28 cellular contexts compared by ENCODE assay signal in genomic region chr12:47698055-47698454, GRCh38. TPM values are rescaled to one million over a fixed set of nuclear protein-coding genes. Genes with fewer than 3 reads are reported as not detected.
DNase-seq lines count a peak whose midpoint lies in the region; ATAC-seq and TF ChIP-seq lines count a peak whose summit lies in the region.
"Had no signal": no experiment of that assay in that cellular context is flagged by ENCODE, and none has a peak within 500 bp of the region (broad histone marks: within the 10 kb centered on the region; RNA-seq: fewer than 3 reads in every experiment).

No MANE protein-coding gene starts in this region.

- 0 out of 2 replicates have a peak overlapping the region, but pooled peaks have one; percentile 14 for H3K4me2 ChIP-seq in OCI-LY7 (ENCODE audit: low read length)

- intact Hi-C loops in OCI-LY7 (cut with micrococcal nuclease; ENCODE audit: unreplicated experiment): no loop called here
- intact Hi-C loops in activated CD4-positive, alpha-beta memory T cell treated with anti-CD3 and anti-CD28 coated beads for 36 hours (cut with micrococcal nuclease): no loop called here

- no peaks in the 10 kb centered on the region for H3K9me3 ChIP-seq in OCI-LY7 (ENCODE audit: low read length)
- H3K9me3 ChIP-seq: ascending aorta, BE2C, Caco-2, heart left ventricle, right lobe of liver, upper lobe of left lung had no signal

- no TSS peak for BruUV-seq in OCI-LY7 (replicated peaks; lab: Mats Ljungman, UMichigan)

- H3K4me1 Mint-ChIP-seq in activated CD4-positive, alpha-beta memory T cell treated with anti-CD3 and anti-CD28 coated beads for 36 hours (ENCODE audit: low read depth): peaks cover 6% of the 10 kb centered on the region
- H3K4me1 Mint-ChIP-seq in T-cell (peaks cover 5 to 23% (median 19%) of the 10 kb centered on the region in 3 donors), endothelial cell (ENCODE audit: unreplicated experiment) (no peaks in the 10 kb centered on the region)
- H3K4me1 Mint-ChIP-seq: mesothelial cell of epicardium had no signal

- DNase-seq in CD1c-positive myeloid dendritic cell (ENCODE audit: extremely low spot score): peak; percentile 72
- peak; percentile 10 for DNase-seq in KG1 (lab: John Stamatoyannopoulos, UW)
- no peak for DNase-seq in OCI-LY7 (ENCODE audit: low spot score)
- DNase-seq in germinal center (ENCODE audit: low spot score): peak; percentile 43
- DNase-seq in activated CD4-positive, alpha-beta memory T cell treated with anti-CD3 and anti-CD28 coated beads for 36 hours: no peak
- DNase-seq in T-cell: no peak
- DNase-seq in endothelial cell (ENCODE audit: low spot score): no peak
- DNase-seq: activated CD4-positive, alpha-beta T cell treated with anti-CD3 and anti-CD28 coated beads for 4 hours; activated CD8-positive, alpha-beta memory T cell treated with anti-CD3 and anti-CD28 coated beads, Interleukin-2, amount 10 ng/mL, durations not matched to agents 7 days and 5 days; BE2C; Caco-2; DND-41; dorsolateral prefrontal cortex; heart left ventricle; NCI-H2081 treated with DMSO at 0.1 percent for 48 hours; NCI-H446; nephron progenitor cell; posterior cingulate gyrus; right lobe of liver; upper lobe of left lung had no signal

- TF ChIP-seq CTCF in OCI-LY7 (conservative IDR thresholded peaks at IDR 0.05; ENCODE audit: low read length) (no peak), endothelial cell (IDR thresholded peaks at IDR 0.05; ENCODE audit: unreplicated experiment) (no peak)

- no peak overlapping the region for H3K27ac ChIP-seq in OCI-LY7 (ENCODE audit: low read depth, low read length, poor library complexity, severe bottlenecking)
- H3K27ac ChIP-seq: ascending aorta, dorsolateral prefrontal cortex, heart left ventricle, right lobe of liver, upper lobe of left lung had no signal

- no peak for ATAC-seq in HG03095 (IDR thresholded peaks at IDR 0.05; ENCODE audit: unreplicated experiment)
- no peak for ATAC-seq in T-cell (replicated peaks in 1 of 4)
- ATAC-seq: activated CD8-positive, alpha-beta memory T cell treated with anti-CD3 and anti-CD28 coated beads, Interleukin-2, amount 10 ng/mL, durations not matched to agents 7 days and 5 days; heart left ventricle; right lobe of liver had no signal

- no peak overlapping the region for H3K4me3 Mint-ChIP-seq in activated CD4-positive, alpha-beta memory T cell treated with anti-CD3 and anti-CD28 coated beads for 36 hours
- H3K4me3 Mint-ChIP-seq in T-cell: no peak overlapping the region
- no peak overlapping the region for H3K4me3 Mint-ChIP-seq in endothelial cell (ENCODE audit: unreplicated experiment)
- H3K4me3 Mint-ChIP-seq: activated CD8-positive, alpha-beta memory T cell treated with anti-CD3 and anti-CD28 coated beads, Interleukin-2, amount 10 ng/mL, durations not matched to agents 7 days and 5 days; activated naive CD4-positive, alpha-beta T cell treated with anti-CD3 and anti-CD28 coated beads, Interleukin-2, amount 50 U/mL, for 24 hours; activated T-helper 1 cell treated with anti-CD3 and anti-CD28 coated beads, Interleukin-12 subunit alpha, Interleukin-12 subunit beta, Interleukin-2, Interleukin-4 antibody, amounts not matched to agents 30 ng/mL and 10 ng/mL and 1 ng/mL, durations not matched to agents 14 hours and 24 hours and 36 hours; central memory CD8-positive, alpha-beta T cell; mesothelial cell of epicardium; nephron progenitor cell had no signal

- POLR2A ChIA-PET in OCI-LY7 (lab: Charles Lee): interaction anchor here (0.7 to 0.8 kb wide), 4 partner anchors 11 to 1178 kb away, joined by 3 to 4 read pairs (median 3); no protein-coding TSS in a partner anchor
- POLR2A ChIA-PET in activated CD4-positive, alpha-beta memory T cell treated with anti-CD3 and anti-CD28 coated beads for 36 hours (lab: Charles Lee): no interaction called here
- POLR2A ChIA-PET in T-cell (lab: Charles Lee): no interaction called here

- no peaks in the 10 kb centered on the region for H3K27me3 Mint-ChIP-seq in activated CD4-positive, alpha-beta memory T cell treated with anti-CD3 and anti-CD28 coated beads for 36 hours
- H3K27me3 Mint-ChIP-seq in T-cell (no peaks in the 10 kb centered on the region), endothelial cell (ENCODE audit: unreplicated experiment) (no peaks in the 10 kb centered on the region)
- H3K27me3 Mint-ChIP-seq: activated CD8-positive, alpha-beta memory T cell treated with anti-CD3 and anti-CD28 coated beads, Interleukin-2, amount 10 ng/mL, durations not matched to agents 7 days and 5 days; activated naive CD4-positive, alpha-beta T cell treated with anti-CD3 and anti-CD28 coated beads, Interleukin-2, amount 50 U/mL, for 24 hours; central memory CD8-positive, alpha-beta T cell had no signal

- peaks cover 21% of the 10 kb centered on the region for H3K79me2 ChIP-seq in OCI-LY7 (ENCODE audit: insufficient read depth, low read depth, low read length)

- H3K4me1 ChIP-seq in OCI-LY7 (ENCODE audit: insufficient read depth, low read length, poor library complexity, severe bottlenecking): peaks cover 8% of the 10 kb centered on the region
- H3K4me1 ChIP-seq: ascending aorta, BE2C, Caco-2, right lobe of liver, upper lobe of left lung had no signal

- CTCF ChIA-PET in OCI-LY7 (lab: Charles Lee; ENCODE audit: unreplicated experiment) (no interaction called here), T-cell (lab: Charles Lee) (no interaction called here)
- CTCF ChIA-PET in activated CD4-positive, alpha-beta memory T cell treated with anti-CD3 and anti-CD28 coated beads for 36 hours (lab: Charles Lee): interaction anchor here (0.8 to 1.7 kb wide), 3 partner anchors 11 to 69 kb away, joined by 3 to 4 read pairs (median 3); no protein-coding TSS in a partner anchor

- H3K27ac Mint-ChIP-seq in activated CD4-positive, alpha-beta memory T cell treated with anti-CD3 and anti-CD28 coated beads for 36 hours: no peak overlapping the region
- H3K27ac Mint-ChIP-seq in T-cell (no peak overlapping the region), endothelial cell (ENCODE audit: unreplicated experiment) (no peak overlapping the region)
- H3K27ac Mint-ChIP-seq: activated CD8-positive, alpha-beta memory T cell treated with anti-CD3 and anti-CD28 coated beads, Interleukin-2, amount 10 ng/mL, durations not matched to agents 7 days and 5 days; activated naive CD4-positive, alpha-beta T cell treated with anti-CD3 and anti-CD28 coated beads, Interleukin-2, amount 50 U/mL, for 24 hours; activated T-helper 1 cell treated with anti-CD3 and anti-CD28 coated beads, Interleukin-12 subunit alpha, Interleukin-12 subunit beta, Interleukin-2, Interleukin-4 antibody, amounts not matched to agents 30 ng/mL and 10 ng/mL and 1 ng/mL, durations not matched to agents 14 hours and 24 hours and 36 hours; mesothelial cell of epicardium; nephron progenitor cell had no signal

- H2AFZ ChIP-seq in OCI-LY7 (ENCODE audit: low read length): no peak overlapping the region

- H3K9me2 ChIP-seq in OCI-LY7 (ENCODE audit: insufficient read depth, low read length): no peaks in the 10 kb centered on the region

- no peak overlapping the region for H3K4me3 ChIP-seq in OCI-LY7 (ENCODE audit: low read depth, low read length, poor library complexity, severe bottlenecking)
- H3K4me3 ChIP-seq: ascending aorta, dorsolateral prefrontal cortex, heart left ventricle, right lobe of liver, upper lobe of left lung had no signal

- peaks cover 40% of the 10 kb centered on the region for H3K36me3 Mint-ChIP-seq in activated CD4-positive, alpha-beta memory T cell treated with anti-CD3 and anti-CD28 coated beads for 36 hours
- H3K36me3 Mint-ChIP-seq in T-cell (peaks cover 60% of the 10 kb centered on the region), endothelial cell (ENCODE audit: low read depth, unreplicated experiment) (peaks cover 6% of the 10 kb centered on the region)

- no peaks in the 10 kb centered on the region for H3K9me3 Mint-ChIP-seq in activated CD4-positive, alpha-beta memory T cell treated with anti-CD3 and anti-CD28 coated beads for 36 hours
- H3K9me3 Mint-ChIP-seq in T-cell: no peaks in the 10 kb centered on the region
- no peaks in the 10 kb centered on the region for H3K9me3 Mint-ChIP-seq in endothelial cell (ENCODE audit: unreplicated experiment)
- H3K9me3 Mint-ChIP-seq: activated naive CD4-positive, alpha-beta T cell treated with anti-CD3 and anti-CD28 coated beads, Interleukin-2, amount 50 U/mL, for 24 hours; activated T-helper 1 cell treated with anti-CD3 and anti-CD28 coated beads, Interleukin-12 subunit alpha, Interleukin-12 subunit beta, Interleukin-2, Interleukin-4 antibody, amounts not matched to agents 30 ng/mL and 10 ng/mL and 1 ng/mL, durations not matched to agents 14 hours and 24 hours and 36 hours; central memory CD8-positive, alpha-beta T cell; mesothelial cell of epicardium had no signal

- peaks cover 86% of the 10 kb centered on the region for H3K36me3 ChIP-seq in OCI-LY7 (ENCODE audit: insufficient read depth, low read length)

- no peaks in the 10 kb centered on the region for H4K20me1 ChIP-seq in OCI-LY7 (ENCODE audit: insufficient read depth, low read length)

RNA-seq across cellular contexts. Expression of gene RPAP3, which starts 7.8 kb away (rescaled TPM):
- total RNA-seq in OCI-LY7 (2014; rRNA removed; shearing (Covaris generic)): 21.6 and 25.1 TPM in 2 replicates
- 52.9 and 53.9 TPM in 2 replicates for total RNA-seq in OCI-LY7 (2022)
- 10 to 100 TPM; 49.4 to 50.2 TPM for total RNA-seq in activated CD4-positive, alpha-beta memory T cell treated with anti-CD3 and anti-CD28 coated beads for 36 hours
- total RNA-seq in T-cell: 10 to 100 TPM; 24.0 to 33.5 (median 29.4) TPM
- total RNA-seq in endothelial cell (ENCODE audit: unreplicated experiment): 36.8 TPM

RNA-seq across cellular contexts. Expression of gene ENDOU, which starts 27.2 kb away (rescaled TPM):
- total RNA-seq in OCI-LY7 (2014; rRNA removed; shearing (Covaris generic)): 0.19 TPM in 1 of 2 replicates, not detected in the other
- total RNA-seq in OCI-LY7 (2022) (0.55 TPM in 1 of 2 replicates, not detected in the other), T-cell (not detected), endothelial cell (ENCODE audit: unreplicated experiment) (1.6 TPM)
- not detected for total RNA-seq in activated CD4-positive, alpha-beta memory T cell treated with anti-CD3 and anti-CD28 coated beads for 36 hours
- total RNA-seq: A172; activated CD8-positive, alpha-beta memory T cell treated with anti-CD3 and anti-CD28 coated beads, Interleukin-2, amount 10 ng/mL, durations not matched to agents 7 days and 5 days; activated T-helper 1 cell treated with anti-CD3 and anti-CD28 coated beads, Interleukin-12 subunit alpha, Interleukin-12 subunit beta, Interleukin-2, Interleukin-4 antibody, amounts not matched to agents 30 ng/mL and 10 ng/mL and 1 ng/mL, durations not matched to agents 14 hours and 24 hours and 36 hours; ascending aorta; H4; right lobe of liver had no signal

Comparison
In these comparisons a context has a peak if more than half of its experiments do, and no peak if none do; other contexts are left out.
1. DNase-seq: peak in CD1c-positive myeloid dendritic cell (single experiment), KG1 (single experiment) and germinal center (single experiment); none in OCI-LY7 (single experiment), activated CD4-positive, alpha-beta memory T cell treated with anti-CD3 and anti-CD28 coated beads for 36 hours (single experiment), T-cell (0 of 34) and endothelial cell (single experiment).